ENCODE assay signal across 8 cellular contexts in genomic region chr20:3820048-3820900, GRCh38. TPM values are rescaled to one million over a fixed set of nuclear protein-coding genes. Genes with fewer than 3 reads are reported as not detected.
DNase-seq lines count a peak whose midpoint lies in the region; ATAC-seq and TF ChIP-seq lines count a peak whose summit lies in the region.

TSS of gene AP5S1 (plus strand) at chr20:3820547. CDS start at chr20:3822118, 1,571 bp downstream.

- H3K9me3 Mint-ChIP-seq in activated naive CD4-positive, alpha-beta T cell treated with anti-CD3 and anti-CD28 coated beads, Interleukin-2, amount 50 U/mL, for 24 hours: no peaks in the 10 kb centered on the region
- no peaks in the 10 kb centered on the region for H3K9me3 Mint-ChIP-seq in osteocyte (ENCODE audit: unreplicated experiment)

- H3K4me1 ChIP-seq in thyroid gland: peaks cover 6 to 23% of the 10 kb centered on the region in 2 donors

- peak; percentile 100 for TF ChIP-seq CTCF in osteocyte (IDR thresholded peaks at IDR 0.05)
- peak; percentile 89 to 100 (median 98) for TF ChIP-seq CTCF in thyroid gland (IDR thresholded peaks at IDR 0.05)

- no peaks in the 10 kb centered on the region for H3K36me3 Mint-ChIP-seq in activated naive CD4-positive, alpha-beta T cell treated with anti-CD3 and anti-CD28 coated beads, Interleukin-2, amount 50 U/mL, for 24 hours
- peaks cover 7% of the 10 kb centered on the region for H3K36me3 Mint-ChIP-seq in osteocyte (ENCODE audit: unreplicated experiment)

- H3K36me3 ChIP-seq in thyroid gland: peaks cover 19 to 20% of the 10 kb centered on the region in 2 donors

- H3K27ac Mint-ChIP-seq in activated naive CD4-positive, alpha-beta T cell treated with anti-CD3 and anti-CD28 coated beads, Interleukin-2, amount 50 U/mL, for 24 hours: peak within 1 kb of the TSS; percentile 97
- peak within 1 kb of the TSS; percentile 98 for H3K27ac Mint-ChIP-seq in osteocyte (ENCODE audit: unreplicated experiment)

- no peaks in the 10 kb centered on the region for H3K9me3 ChIP-seq in thyroid gland

- 0% methylated on average over 38 to 84 of the region's 96 CpGs for WGBS in thyroid gland, 2 donors

- ATAC-seq in HG02610 (IDR thresholded peaks at IDR 0.05; ENCODE audit: unreplicated experiment) (peak; percentile 78), SK-N-SH treated with all-trans-retinoic acid at 6 μM for 48 hours (peak; percentile 88)

- H3K27me3 ChIP-seq in thyroid gland: no peaks in the 10 kb centered on the region

- H3K27ac ChIP-seq in thyroid gland: peak within 1 kb of the TSS; percentile 99 to 100 (median 100)

- H3K4me3 ChIP-seq in thyroid gland (replicated peaks in 1 of 3): peak within 1 kb of the TSS; percentile 45 to 52 (median 51)

- peak; percentile 89 for TF ChIP-seq POLR2A in GM10847 (IDR thresholded peaks at IDR 0.05; ENCODE audit: extremely low read depth, insufficient read length)
- TF ChIP-seq POLR2A in thyroid gland (IDR thresholded peaks at IDR 0.05): peak in 1 of 2 donors; percentile 87

- DNase-seq in NCI-H1092 (lab: John Stamatoyannopoulos, UW): peak; percentile 94
- DNase-seq in glomerular visceral epithelial cell (ENCODE audit: extremely low spot score): peak; percentile 96
- DNase-seq in osteocyte (ENCODE audit: extremely low spot score, unreplicated experiment): peak; percentile 97
- peak; percentile 97 to 98 for DNase-seq in thyroid gland

- intact Hi-C loops in thyroid gland (cut with DNase I): no loop called here

- H3K27me3 Mint-ChIP-seq in activated naive CD4-positive, alpha-beta T cell treated with anti-CD3 and anti-CD28 coated beads, Interleukin-2, amount 50 U/mL, for 24 hours: no peaks in the 10 kb centered on the region
- H3K27me3 Mint-ChIP-seq in osteocyte (ENCODE audit: unreplicated experiment): no peaks in the 10 kb centered on the region

- H3K4me3 Mint-ChIP-seq in activated naive CD4-positive, alpha-beta T cell treated with anti-CD3 and anti-CD28 coated beads, Interleukin-2, amount 50 U/mL, for 24 hours: peak within 1 kb of the TSS; percentile 92
- peak within 1 kb of the TSS; percentile 85 for H3K4me3 Mint-ChIP-seq in osteocyte (ENCODE audit: unreplicated experiment)

- H3K4me1 Mint-ChIP-seq in activated naive CD4-positive, alpha-beta T cell treated with anti-CD3 and anti-CD28 coated beads, Interleukin-2, amount 50 U/mL, for 24 hours: peaks cover 48% of the 10 kb centered on the region
- H3K4me1 Mint-ChIP-seq in osteocyte (ENCODE audit: unreplicated experiment): peaks cover 39% of the 10 kb centered on the region

TF ChIP-seq in SK-N-SH treated with all-trans-retinoic acid at 6 μM for 48 hours, 23 proteins besides CTCF, POLR2A, EP300 and RAD21:
- TF ChIP-seq CREB5 (CRISPR knock-in tag; IDR thresholded peaks at IDR 0.05; ENCODE audit: low read depth): no peak
- TF ChIP-seq ZNF70 (CRISPR knock-in tag; IDR thresholded peaks at IDR 0.05): no peak
- TF ChIP-seq ZC3H10 (CRISPR knock-in tag; IDR thresholded peaks at IDR 0.05): no peak
- no peak for TF ChIP-seq ZFP30 (CRISPR knock-in tag; IDR thresholded peaks at IDR 0.05)
- no peak for TF ChIP-seq ZNF8 (CRISPR knock-in tag; IDR thresholded peaks at IDR 0.05)
- no peak for TF ChIP-seq TOX (CRISPR knock-in tag; IDR thresholded peaks at IDR 0.05; ENCODE audit: borderline replicate concordance)
- 0 out of 2 replicates have a peak, but pooled peaks have one; percentile 49 for TF ChIP-seq CSDC2 (CRISPR knock-in tag; IDR thresholded peaks at IDR 0.05)
- no peak for TF ChIP-seq CSRNP3 (CRISPR knock-in tag; IDR thresholded peaks at IDR 0.05)
- no peak for TF ChIP-seq TSHZ2 (CRISPR knock-in tag; IDR thresholded peaks at IDR 0.05)
TF ChIP-seq in SK-N-SH treated with all-trans-retinoic acid at 6 μM for 48 hours: peak in this region for 1.

RNA-seq across cellular contexts. Expression of gene AP5S1, which starts in this region (rescaled TPM):
- 22.8 and 24.3 TPM in 2 replicates for total RNA-seq in osteocyte
- total RNA-seq in thyroid gland: 10 to 100 TPM; 16.0 to 46.3 (median 35.0) TPM

Comparison
In these comparisons a context has a peak if more than half of its experiments do, and no peak if none do; other contexts are left out.
1. Peak in every context shown above with its lines: DNase-seq, ATAC-seq, H3K4me3 ChIP-seq and H3K27ac ChIP-seq.